In the genomic region with DNA sequence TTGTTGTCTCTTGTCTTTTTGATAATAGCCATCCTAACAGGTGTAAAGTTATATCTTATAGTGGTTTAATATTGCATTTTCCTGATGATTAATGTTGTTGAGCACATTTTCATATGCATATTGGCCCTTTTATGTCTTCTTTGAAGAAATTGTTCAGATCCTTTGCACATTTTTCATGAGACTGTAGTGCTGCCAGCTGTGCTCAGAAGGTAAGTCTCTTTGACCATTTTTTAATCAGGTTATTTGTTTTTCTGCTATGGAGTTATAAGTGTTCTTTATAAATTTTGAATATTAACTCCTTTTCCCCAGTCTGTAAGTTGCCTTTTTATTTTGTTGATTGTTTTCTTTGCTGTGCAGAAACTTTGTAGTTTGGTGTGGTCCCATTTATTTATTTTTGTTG, we compare ENCODE assay signal across 1 cellular context.
TF ChIP-seq lines count a peak whose summit lies in the region.

No MANE protein-coding gene starts in this region.

TF ChIP-seq in HCT116, 20 proteins besides CTCF, POLR2A, EP300 and RAD21 (continued from another document):
- TF ChIP-seq TCF7L2 (IDR thresholded peaks at IDR 0.05; ENCODE audit: borderline replicate concordance, extremely low read depth, insufficient read depth, insufficient read length), result no peak
- TF ChIP-seq FOSL1 (IDR thresholded peaks at IDR 0.05; ENCODE audit: low read depth), result no peak
- no peak for TF ChIP-seq POLR2AphosphoS5 (IDR thresholded peaks at IDR 0.05; ENCODE audit: low read depth, low read length)
- TF ChIP-seq, protein P1, sequence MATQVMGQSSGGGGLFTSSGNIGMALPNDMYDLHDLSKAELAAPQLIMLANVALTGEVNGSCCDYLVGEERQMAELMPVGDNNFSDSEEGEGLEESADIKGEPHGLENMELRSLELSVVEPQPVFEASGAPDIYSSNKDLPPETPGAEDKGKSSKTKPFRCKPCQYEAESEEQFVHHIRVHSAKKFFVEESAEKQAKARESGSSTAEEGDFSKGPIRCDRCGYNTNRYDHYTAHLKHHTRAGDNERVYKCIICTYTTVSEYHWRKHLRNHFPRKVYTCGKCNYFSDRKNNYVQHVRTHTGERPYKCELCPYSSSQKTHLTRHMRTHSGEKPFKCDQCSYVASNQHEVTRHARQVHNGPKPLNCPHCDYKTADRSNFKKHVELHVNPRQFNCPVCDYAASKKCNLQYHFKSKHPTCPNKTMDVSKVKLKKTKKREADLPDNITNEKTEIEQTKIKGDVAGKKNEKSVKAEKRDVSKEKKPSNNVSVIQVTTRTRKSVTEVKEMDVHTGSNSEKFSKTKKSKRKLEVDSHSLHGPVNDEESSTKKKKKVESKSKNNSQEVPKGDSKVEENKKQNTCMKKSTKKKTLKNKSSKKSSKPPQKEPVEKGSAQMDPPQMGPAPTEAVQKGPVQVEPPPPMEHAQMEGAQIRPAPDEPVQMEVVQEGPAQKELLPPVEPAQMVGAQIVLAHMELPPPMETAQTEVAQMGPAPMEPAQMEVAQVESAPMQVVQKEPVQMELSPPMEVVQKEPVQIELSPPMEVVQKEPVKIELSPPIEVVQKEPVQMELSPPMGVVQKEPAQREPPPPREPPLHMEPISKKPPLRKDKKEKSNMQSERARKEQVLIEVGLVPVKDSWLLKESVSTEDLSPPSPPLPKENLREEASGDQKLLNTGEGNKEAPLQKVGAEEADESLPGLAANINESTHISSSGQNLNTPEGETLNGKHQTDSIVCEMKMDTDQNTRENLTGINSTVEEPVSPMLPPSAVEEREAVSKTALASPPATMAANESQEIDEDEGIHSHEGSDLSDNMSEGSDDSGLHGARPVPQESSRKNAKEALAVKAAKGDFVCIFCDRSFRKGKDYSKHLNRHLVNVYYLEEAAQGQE (IDR thresholded peaks at IDR 0.05; ENCODE audit: low read depth), result no peak
- no peak for TF ChIP-seq EGR1 (IDR thresholded peaks at IDR 0.05; ENCODE audit: low read depth)
- no peak for TF ChIP-seq JUND (IDR thresholded peaks at IDR 0.05)
- TF ChIP-seq SRF (IDR thresholded peaks at IDR 0.05; ENCODE audit: low read depth), result no peak
- TF ChIP-seq, protein P2, sequence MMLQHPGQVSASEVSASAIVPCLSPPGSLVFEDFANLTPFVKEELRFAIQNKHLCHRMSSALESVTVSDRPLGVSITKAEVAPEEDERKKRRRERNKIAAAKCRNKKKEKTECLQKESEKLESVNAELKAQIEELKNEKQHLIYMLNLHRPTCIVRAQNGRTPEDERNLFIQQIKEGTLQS (IDR thresholded peaks at IDR 0.05), result no peak
- TF ChIP-seq ZFX (IDR thresholded peaks at IDR 0.05), result no peak
- TF ChIP-seq SIN3A (IDR thresholded peaks at IDR 0.05; ENCODE audit: low read depth), result no peak
- TF ChIP-seq ZNF274 (IDR thresholded peaks at IDR 0.05; ENCODE audit: low read depth, low read length), result no peak
- TF ChIP-seq EZH2phosphoT487 (IDR thresholded peaks at IDR 0.05; ENCODE audit: borderline replicate concordance), result no peak
